Comparison of ENCODE assay signal across 7 cellular contexts in genomic region chr9:125748511-125749099, GRCh38. TPM values are rescaled to one million over a fixed set of nuclear protein-coding genes. Genes with fewer than 3 reads are reported as not detected.
DNase-seq lines count a peak whose midpoint lies in the region; ATAC-seq, FAIRE-seq and TF ChIP-seq lines count a peak whose summit lies in the region.

No MANE protein-coding gene starts in this region.

- BruUV-seq in Panc1 (replicated peaks; lab: Mats Ljungman, UMichigan): no TSS peak
- BruUV-seq in endothelial cell of umbilical vein (replicated peaks; lab: Mats Ljungman, UMichigan): TSS peak; percentile 31

- peak overlapping the region; percentile 89 for H3K4me2 ChIP-seq in endothelial cell of umbilical vein (ENCODE audit: insufficient read depth, low read length)

- intact Hi-C loops in Panc1 (cut with micrococcal nuclease; ENCODE audit: unreplicated experiment) (loop anchor here (5.0 kb wide), 1 partner anchor 191 kb away; no protein-coding TSS in a partner anchor), endothelial cell of umbilical vein (cut with micrococcal nuclease) (loop anchor here (1.0 to 5.0 kb wide), 3 partner anchors 138 to 480 kb away; no protein-coding TSS in a partner anchor)

- POLR2A ChIA-PET in Panc1 (lab: Charles Lee) (interaction anchor here (0.6 kb wide), 1 partner anchor 672 kb away, joined by 6 read pairs; no protein-coding TSS in a partner anchor), endothelial cell of umbilical vein (lab: Charles Lee) (interaction anchor here (0.6 kb wide), 1 partner anchor 99 kb away, joined by 4 read pairs; no protein-coding TSS in a partner anchor)

- H3K4me1 Mint-ChIP-seq in natural killer cell treated with Interleukin-12 subunit alpha and Interleukin-12 subunit beta and Interleukin-15 and Interleukin-18, amount 100 ng/mL, for 72 hours (ENCODE audit: low read depth in 2 of 2): peaks cover 28% of the 10 kb centered on the region in 2 donors

- H3K36me3 ChIP-seq in Panc1 (ENCODE audit: control insufficient read depth, insufficient read depth, low read length) (peaks cover 11% of the 10 kb centered on the region), endothelial cell of umbilical vein (ENCODE audit: control insufficient read depth in 2 of 2, extremely low read depth in 1 of 2, insufficient read depth in 2 of 2, low read length in 2 of 2) (peaks cover 0 to 3% of the 10 kb centered on the region in 2 experiments)

- H3K36me3 Mint-ChIP-seq in natural killer cell treated with Interleukin-12 subunit alpha and Interleukin-12 subunit beta and Interleukin-15 and Interleukin-18, amount 100 ng/mL, for 72 hours: no peaks in the 10 kb centered on the region

- peak overlapping the region; percentile 66 for H2AFZ ChIP-seq in endothelial cell of umbilical vein (ENCODE audit: low read depth, low read length)

- in situ Hi-C loops in Panc1 (cut with HindIII; ENCODE audit: low pct_unique_long_range_greater_than_20kb, low sequenced_read_pairs): no loop called here

- H3K9me3 Mint-ChIP-seq in natural killer cell treated with Interleukin-12 subunit alpha and Interleukin-12 subunit beta and Interleukin-15 and Interleukin-18, amount 100 ng/mL, for 72 hours: no peaks in the 10 kb centered on the region

- H4K20me1 ChIP-seq in endothelial cell of umbilical vein (replicated peaks; ENCODE audit: control insufficient read depth, extremely low read depth, insufficient read depth, low read length): no peaks in the 10 kb centered on the region

- peaks cover 26% of the 10 kb centered on the region for H3K4me1 ChIP-seq in Panc1 (ENCODE audit: control insufficient read depth, insufficient read depth, low read length)
- H3K4me1 ChIP-seq in endothelial cell of umbilical vein (ENCODE audit: control insufficient read depth, extremely low read depth, insufficient read depth, low read length): peaks cover 24% of the 10 kb centered on the region

- peak overlapping the region; percentile 58 to 86 for H3K27ac Mint-ChIP-seq in natural killer cell treated with Interleukin-12 subunit alpha and Interleukin-12 subunit beta and Interleukin-15 and Interleukin-18, amount 100 ng/mL, for 72 hours

- DNase-seq in Panc1 (ENCODE audit: low read depth, low spot score) (no peak), endothelial cell of umbilical vein (ENCODE audit: low read depth, low spot score) (no peak), mucosa of gallbladder (ENCODE audit: low spot score) (no peak), SIG-M5 treated with dmso at 0.1 percent for 504 hours (lab: John Stamatoyannopoulos, UW; ENCODE audit: unreplicated experiment) (no peak), NCI-H226 (no peak)
- no peak for DNase-seq in natural killer cell treated with Interleukin-12 subunit alpha and Interleukin-12 subunit beta and Interleukin-15 and Interleukin-18, amount 100 ng/mL, for 72 hours (ENCODE audit: low spot score)

- no peaks in the 10 kb centered on the region for H3K27me3 Mint-ChIP-seq in natural killer cell treated with Interleukin-12 subunit alpha and Interleukin-12 subunit beta and Interleukin-15 and Interleukin-18, amount 100 ng/mL, for 72 hours

- dilution Hi-C loops in endothelial cell of umbilical vein (cut with MboI; ENCODE audit: extremely low pct_ligation_motif_present, low sequenced_read_pairs): no loop called here

- no peak for FAIRE-seq in endothelial cell of umbilical vein (lab: Jason Lieb, UNC)

- H3K9me1 ChIP-seq in endothelial cell of umbilical vein (replicated peaks; ENCODE audit: control insufficient read depth, extremely low read depth, insufficient read depth, low read length): no peaks in the 10 kb centered on the region

- H3K9me3 ChIP-seq in Panc1 (ENCODE audit: control insufficient read depth, insufficient read depth, low read depth, low read length) (no peaks in the 10 kb centered on the region), endothelial cell of umbilical vein (replicated peaks; ENCODE audit: control insufficient read depth, insufficient read depth, low read length) (no peaks in the 10 kb centered on the region)

- CTCF ChIA-PET in Panc1 (lab: Charles Lee) (interaction anchor here (0.6 kb wide), 2 partner anchors 114 to 1024 kb away, joined by 4 to 8 read pairs; no protein-coding TSS in a partner anchor), endothelial cell of umbilical vein (lab: Charles Lee) (interaction anchor here (0.6 to 1.3 kb wide), 8 partner anchors 10 to 1302 kb away, joined by 3 to 6 read pairs (median 3); no protein-coding TSS in a partner anchor)

- H3K4me3 ChIP-seq in GM12875 (ENCODE audit: low read depth, low read length) (peak overlapping the region; percentile 74), Panc1 (ENCODE audit: low read depth in 2 of 2, low read length in 2 of 2) (peak overlapping the region; percentile 59 to 64), endothelial cell of umbilical vein (replicated peaks in 1 of 3; ENCODE audit: insufficient read depth in 1 of 3, low read depth in 1 of 3, low read length in 3 of 3) (peak overlapping the region; percentile 66 to 92 (median 86))

- no peak for TF ChIP-seq POLR2A in endothelial cell of umbilical vein (IDR thresholded peaks at IDR 0.05; ENCODE audit: low read depth, low read length)

- ATAC-seq in Panc1: no peak
- ATAC-seq in natural killer cell treated with Interleukin-12 subunit alpha and Interleukin-12 subunit beta and Interleukin-15 and Interleukin-18, amount 100 ng/mL, for 72 hours: no peak

- H3K27me3 ChIP-seq in Panc1 (ENCODE audit: control insufficient read depth, insufficient read depth, low read length) (no peaks in the 10 kb centered on the region), endothelial cell of umbilical vein (ENCODE audit: control insufficient read depth in 2 of 2, insufficient read depth in 2 of 2, low read length in 2 of 2) (peaks cover 2 to 3% of the 10 kb centered on the region in 2 experiments)

- peak overlapping the region; percentile 92 for H3K4me3 Mint-ChIP-seq in natural killer cell treated with Interleukin-12 subunit alpha and Interleukin-12 subunit beta and Interleukin-15 and Interleukin-18, amount 100 ng/mL, for 72 hours

- TF ChIP-seq CTCF in GM12875 (IDR thresholded peaks at IDR 0.05; ENCODE audit: borderline replicate concordance, insufficient read depth, low read depth, low read length) (no peak), Panc1 (IDR thresholded peaks at IDR 0.05) (no peak), endothelial cell of umbilical vein (IDR thresholded peaks at IDR 0.05; ENCODE audit: extremely low read depth in 1 of 2, insufficient read depth in 1 of 2, low read depth in 1 of 2, low read length in 2 of 2) (no peak)

- peaks cover 40% of the 10 kb centered on the region for H3K79me2 ChIP-seq in endothelial cell of umbilical vein (ENCODE audit: control insufficient read depth, insufficient read depth, low read length)

- peak overlapping the region; percentile 57 for H3K9ac ChIP-seq in endothelial cell of umbilical vein (replicated peaks; ENCODE audit: extremely low read depth, insufficient read depth, low read length)

- H3K27ac ChIP-seq in Panc1 (ENCODE audit: low read length) (peak overlapping the region; percentile 77), endothelial cell of umbilical vein (ENCODE audit: insufficient read depth, low read depth, low read length) (peak overlapping the region; percentile 19)

TF ChIP-seq in endothelial cell of umbilical vein, 7 proteins besides CTCF, POLR2A, EP300 and RAD21:
- TF ChIP-seq MYC (IDR thresholded peaks at IDR 0.05; ENCODE audit: low read depth, low read length) (no peak), EZH2 (IDR thresholded peaks at IDR 0.05; ENCODE audit: borderline replicate concordance, low read depth, low read length, severe bottlenecking) (no peak), FOS (IDR thresholded peaks at IDR 0.05; ENCODE audit: borderline replicate concordance, insufficient read depth, low read length) (no peak), GATA2 (IDR thresholded peaks at IDR 0.05; ENCODE audit: insufficient read depth, insufficient read length, low read depth, low read length) (no peak), MAX (IDR thresholded peaks at IDR 0.05; ENCODE audit: insufficient read depth, insufficient read length) (no peak), POLR2AphosphoS5 (IDR thresholded peaks at IDR 0.05; ENCODE audit: insufficient read depth, low read depth, low read length) (no peak), JUN (IDR thresholded peaks at IDR 0.05; ENCODE audit: borderline replicate concordance, insufficient read depth, insufficient read length, low read depth) (no peak)

RNA-seq across cellular contexts. Expression of gene PBX3, which starts 1.4 kb away (rescaled TPM):
- total RNA-seq in Panc1 (2021; ENCODE audit: unreplicated experiment): 39.0 TPM
- polyA plus RNA-seq in Panc1 (2012; ENCODE audit: insufficient read length): 33.2 TPM
- 42.0 and 42.4 TPM in 2 replicates for total RNA-seq in endothelial cell of umbilical vein
- 17.4 and 18.8 TPM in 2 replicates for polyA plus RNA-seq in endothelial cell of umbilical vein
- polyA plus RNA-seq in endothelial cell of umbilical vein (2011; cell fraction: cytosol; rRNA removed): 25.5 and 25.6 TPM in 2 replicates
- polyA plus RNA-seq in endothelial cell of umbilical vein (2011; cell fraction: nucleus; rRNA removed): 65.2 and 78.8 TPM in 2 replicates
- polyA plus RNA-seq in endothelial cell of umbilical vein (2012): 22.4 and 24.1 TPM in 2 replicates
- polyA minus RNA-seq in endothelial cell of umbilical vein: 39.4 and 65.2 TPM in 2 replicates
- 13.8 TPM for polyA minus RNA-seq in endothelial cell of umbilical vein (2011; cell fraction: cytosol; rRNA and poly(A)+ RNA removed)
- polyA minus RNA-seq in endothelial cell of umbilical vein (2011; cell fraction: nucleus; rRNA and poly(A)+ RNA removed): 168 and 238 TPM in 2 replicates
- total RNA-seq in natural killer cell treated with Interleukin-12 subunit alpha and Interleukin-12 subunit beta and Interleukin-15 and Interleukin-18, amount 100 ng/mL, for 72 hours: 10 to 100 TPM; 21.4 to 40.2 TPM
- total RNA-seq in mucosa of gallbladder: 57.7 TPM

RNA-seq across cellular contexts. Expression of gene MAPKAP1, which starts 41.6 kb away (rescaled TPM):
- total RNA-seq in Panc1 (2021; ENCODE audit: unreplicated experiment): 72.7 TPM
- 82.6 TPM for polyA plus RNA-seq in Panc1 (2012; ENCODE audit: insufficient read length)
- 98.6 and 99.1 TPM in 2 replicates for total RNA-seq in endothelial cell of umbilical vein
- polyA plus RNA-seq in endothelial cell of umbilical vein: 61.9 and 72.4 TPM in 2 replicates
- polyA plus RNA-seq in endothelial cell of umbilical vein (2011; cell fraction: cytosol; rRNA removed): 91.6 and 99.2 TPM in 2 replicates
- polyA plus RNA-seq in endothelial cell of umbilical vein (2011; cell fraction: nucleus; rRNA removed): 112 and 118 TPM in 2 replicates
- 85.1 and 104 TPM in 2 replicates for polyA plus RNA-seq in endothelial cell of umbilical vein (2012)
- 137 and 176 TPM in 2 replicates for polyA minus RNA-seq in endothelial cell of umbilical vein
- 35.0 TPM for polyA minus RNA-seq in endothelial cell of umbilical vein (2011; cell fraction: cytosol; rRNA and poly(A)+ RNA removed)
- polyA minus RNA-seq in endothelial cell of umbilical vein (2011; cell fraction: nucleus; rRNA and poly(A)+ RNA removed): 153 and 183 TPM in 2 replicates
- 100 to 1,000 TPM in 1 of 2 donors, 10 to 100 TPM in 1; 83.7 to 115 TPM for total RNA-seq in natural killer cell treated with Interleukin-12 subunit alpha and Interleukin-12 subunit beta and Interleukin-15 and Interleukin-18, amount 100 ng/mL, for 72 hours
- total RNA-seq in mucosa of gallbladder: 63.4 TPM
